ENCODE assay signal across 8 cellular contexts in the genomic region with DNA sequence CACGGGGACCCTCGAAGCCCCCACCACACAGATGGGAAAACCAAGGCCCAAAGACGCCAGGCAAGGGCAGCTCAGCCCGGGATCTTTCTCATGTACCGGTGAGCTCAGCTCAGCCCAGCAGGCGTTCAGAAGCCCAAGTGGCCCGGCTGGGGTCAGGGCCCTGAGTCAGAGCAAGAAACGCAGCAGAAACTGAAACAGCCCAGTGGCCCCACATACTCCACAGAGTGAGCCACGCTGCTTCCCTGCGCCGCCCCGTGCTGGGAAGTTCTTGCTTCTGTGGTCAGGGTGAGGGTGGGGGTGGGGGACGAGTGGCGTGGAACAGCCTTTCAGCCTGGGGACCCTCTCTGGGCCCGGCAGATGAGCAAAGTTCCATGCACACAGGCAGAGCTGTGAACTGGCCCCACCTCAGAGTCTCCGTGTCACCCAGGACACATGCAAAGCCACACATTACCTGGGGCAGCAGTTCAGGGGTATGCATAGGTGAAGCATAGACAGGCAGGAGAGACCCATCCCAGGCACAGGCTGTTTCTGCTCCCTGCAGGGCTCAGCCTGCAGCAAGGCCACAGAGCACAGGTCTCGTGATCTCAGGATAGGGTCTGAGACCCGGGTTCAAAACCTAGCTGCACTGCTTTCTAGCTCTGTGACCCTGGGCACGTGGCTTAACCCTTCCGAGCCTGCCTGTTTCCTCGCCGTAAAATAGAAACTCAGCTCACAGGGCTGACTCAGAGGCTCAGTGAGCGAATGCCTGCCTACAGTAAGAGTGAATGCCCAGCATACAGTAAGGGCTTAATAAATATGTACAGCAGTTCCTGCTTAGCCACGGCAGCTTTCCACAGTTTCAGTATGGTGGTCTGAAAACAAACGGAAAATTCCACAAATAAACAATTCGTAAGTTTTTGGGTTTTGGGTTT. TPM values are rescaled to one million over a fixed set of nuclear protein-coding genes. Genes with fewer than 3 reads are reported as not detected.
DNase-seq lines count a peak whose midpoint lies in the region; ATAC-seq, FAIRE-seq and TF ChIP-seq lines count a peak whose summit lies in the region.

No MANE protein-coding gene starts in this region.

- DNase-seq in RWPE1 (ENCODE audit: low spot score) (no peak), endothelial cell of umbilical vein (ENCODE audit: low read depth, low spot score) (no peak), NCI-H1417 (lab: John Stamatoyannopoulos, UW) (no peak), SW 1271 (lab: John Stamatoyannopoulos, UW) (no peak), NCI-H1694 treated with DMSO at 0.1 percent for 48 hours (lab: John Stamatoyannopoulos, UW) (no peak)
- DNase-seq in stimulated activated CD8-positive, alpha-beta memory T cell treated with anti-CD3 and anti-CD28 coated beads, Interleukin-7, amount 100 ng/mL, for 48 hours (ENCODE audit: extremely low read depth in 1 of 2, low read depth in 1 of 2) = peak; percentile 52 to 73

- no peak for TF ChIP-seq POLR2A in endothelial cell of umbilical vein (IDR thresholded peaks at IDR 0.05; ENCODE audit: low read depth, low read length)

- TF ChIP-seq CTCF in RWPE1 (conservative IDR thresholded peaks at IDR 0.05; ENCODE audit: low read depth) = no peak
- no peak for TF ChIP-seq CTCF in endothelial cell of umbilical vein (IDR thresholded peaks at IDR 0.05; ENCODE audit: extremely low read depth in 1 of 2, insufficient read depth in 1 of 2, low read depth in 1 of 2, low read length in 2 of 2)

- CTCF ChIA-PET in RWPE1 (lab: Yijun Ruan, JAX) (no interaction called here), endothelial cell of umbilical vein (lab: Charles Lee) (no interaction called here)

- H3K4me1 ChIP-seq in endothelial cell of umbilical vein (ENCODE audit: control insufficient read depth, extremely low read depth, insufficient read depth, low read length) = peaks cover 21% of the 10 kb centered on the region

- H3K36me3 ChIP-seq in endothelial cell of umbilical vein (ENCODE audit: control insufficient read depth in 2 of 2, extremely low read depth in 1 of 2, insufficient read depth in 2 of 2, low read length in 2 of 2) = no peaks in the 10 kb centered on the region

- H3K4me3 ChIP-seq in endothelial cell of umbilical vein (replicated peaks in 1 of 3; ENCODE audit: insufficient read depth in 1 of 3, low read depth in 1 of 3, low read length in 3 of 3) = no peak overlapping the region

- no peaks in the 10 kb centered on the region for H3K9me1 ChIP-seq in endothelial cell of umbilical vein (replicated peaks; ENCODE audit: control insufficient read depth, extremely low read depth, insufficient read depth, low read length)

- H4K20me1 ChIP-seq in endothelial cell of umbilical vein (replicated peaks; ENCODE audit: control insufficient read depth, extremely low read depth, insufficient read depth, low read length) = no peaks in the 10 kb centered on the region

- POLR2A ChIA-PET in RWPE1 (lab: Yijun Ruan, JAX; ENCODE audit: low non-redundant PET) (no interaction called here), endothelial cell of umbilical vein (lab: Charles Lee) (no interaction called here)

- dilution Hi-C loops in endothelial cell of umbilical vein (cut with MboI; ENCODE audit: extremely low pct_ligation_motif_present, low sequenced_read_pairs) = no loop called here

- no peaks in the 10 kb centered on the region for H3K9me3 ChIP-seq in endothelial cell of umbilical vein (replicated peaks; ENCODE audit: control insufficient read depth, insufficient read depth, low read length)

- ATAC-seq in GM19023 (IDR thresholded peaks at IDR 0.05; ENCODE audit: unreplicated experiment) (peak; percentile 90), HG02884 (IDR thresholded peaks at IDR 0.05; ENCODE audit: unreplicated experiment) (peak; percentile 90)

- no TSS peak for BruUV-seq in endothelial cell of umbilical vein (replicated peaks; lab: Mats Ljungman, UMichigan)

- H3K4me2 ChIP-seq in endothelial cell of umbilical vein (ENCODE audit: insufficient read depth, low read length) = no peak overlapping the region

- intact Hi-C loops in endothelial cell of umbilical vein (cut with micrococcal nuclease) = no loop called here

- peak overlapping the region; percentile 73 for H3K27ac ChIP-seq in RWPE1
- no peak overlapping the region for H3K27ac ChIP-seq in endothelial cell of umbilical vein (ENCODE audit: insufficient read depth, low read depth, low read length)

- FAIRE-seq in endothelial cell of umbilical vein (lab: Jason Lieb, UNC) = peak; percentile 42

- H2AFZ ChIP-seq in endothelial cell of umbilical vein (ENCODE audit: low read depth, low read length) = no peak overlapping the region

- H3K27me3 ChIP-seq in endothelial cell of umbilical vein (ENCODE audit: control insufficient read depth in 2 of 2, insufficient read depth in 2 of 2, low read length in 2 of 2) = no peaks in the 10 kb centered on the region

- peaks cover 63% of the 10 kb centered on the region for H3K79me2 ChIP-seq in endothelial cell of umbilical vein (ENCODE audit: control insufficient read depth, insufficient read depth, low read length)

- H3K9ac ChIP-seq in endothelial cell of umbilical vein (replicated peaks; ENCODE audit: extremely low read depth, insufficient read depth, low read length) = no peak overlapping the region

TF ChIP-seq in endothelial cell of umbilical vein, 7 proteins besides CTCF, POLR2A, EP300 and RAD21:
- TF ChIP-seq FOS (IDR thresholded peaks at IDR 0.05; ENCODE audit: borderline replicate concordance, insufficient read depth, low read length) (no peak), POLR2AphosphoS5 (IDR thresholded peaks at IDR 0.05; ENCODE audit: insufficient read depth, low read depth, low read length) (no peak), JUN (IDR thresholded peaks at IDR 0.05; ENCODE audit: borderline replicate concordance, insufficient read depth, insufficient read length, low read depth) (no peak), EZH2 (IDR thresholded peaks at IDR 0.05; ENCODE audit: borderline replicate concordance, low read depth, low read length, severe bottlenecking) (no peak), GATA2 (IDR thresholded peaks at IDR 0.05; ENCODE audit: insufficient read depth, insufficient read length, low read depth, low read length) (no peak), MYC (IDR thresholded peaks at IDR 0.05; ENCODE audit: low read depth, low read length) (no peak)
- TF ChIP-seq, protein P1, sequence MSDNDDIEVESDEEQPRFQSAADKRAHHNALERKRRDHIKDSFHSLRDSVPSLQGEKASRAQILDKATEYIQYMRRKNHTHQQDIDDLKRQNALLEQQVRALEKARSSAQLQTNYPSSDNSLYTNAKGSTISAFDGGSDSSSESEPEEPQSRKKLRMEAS (IDR thresholded peaks at IDR 0.05; ENCODE audit: insufficient read depth, insufficient read length) = no peak
TF ChIP-seq in endothelial cell of umbilical vein: peak in this region for 0.

RNA-seq across cellular contexts. Expression of gene NCOR2, which starts 21.6 kb away (rescaled TPM):
- 241 and 297 TPM in 2 replicates for total RNA-seq in endothelial cell of umbilical vein
- polyA plus RNA-seq in endothelial cell of umbilical vein = 20.9 and 26.5 TPM in 2 replicates
- polyA plus RNA-seq in endothelial cell of umbilical vein (2011; cell fraction: cytosol; rRNA removed) = 28.9 and 33.3 TPM in 2 replicates
- 83.4 and 92.8 TPM in 2 replicates for polyA plus RNA-seq in endothelial cell of umbilical vein (2011; cell fraction: nucleus; rRNA removed)
- 128 and 157 TPM in 2 replicates for polyA plus RNA-seq in endothelial cell of umbilical vein (2012)
- polyA minus RNA-seq in endothelial cell of umbilical vein = 26.9 and 33.3 TPM in 2 replicates
- polyA minus RNA-seq in endothelial cell of umbilical vein (2011; cell fraction: cytosol; rRNA and poly(A)+ RNA removed) = 37.7 TPM
- polyA minus RNA-seq in endothelial cell of umbilical vein (2011; cell fraction: nucleus; rRNA and poly(A)+ RNA removed) = 53.8 and 94.2 TPM in 2 replicates

Comparison
In these comparisons a context has a peak if more than half of its experiments do, and no peak if none do; other contexts are left out.
1. DNase-seq: peak in stimulated activated CD8-positive, alpha-beta memory T cell treated with anti-CD3 and anti-CD28 coated beads, Interleukin-7, amount 100 ng/mL, for 48 hours (2 of 2); none in RWPE1 (single experiment), endothelial cell of umbilical vein (single experiment), NCI-H1417 (0 of 3), SW 1271 (0 of 2) and NCI-H1694 treated with DMSO at 0.1 percent for 48 hours (single experiment).